Comparison of ENCODE assay signal across 14 cellular contexts in the genomic region with DNA sequence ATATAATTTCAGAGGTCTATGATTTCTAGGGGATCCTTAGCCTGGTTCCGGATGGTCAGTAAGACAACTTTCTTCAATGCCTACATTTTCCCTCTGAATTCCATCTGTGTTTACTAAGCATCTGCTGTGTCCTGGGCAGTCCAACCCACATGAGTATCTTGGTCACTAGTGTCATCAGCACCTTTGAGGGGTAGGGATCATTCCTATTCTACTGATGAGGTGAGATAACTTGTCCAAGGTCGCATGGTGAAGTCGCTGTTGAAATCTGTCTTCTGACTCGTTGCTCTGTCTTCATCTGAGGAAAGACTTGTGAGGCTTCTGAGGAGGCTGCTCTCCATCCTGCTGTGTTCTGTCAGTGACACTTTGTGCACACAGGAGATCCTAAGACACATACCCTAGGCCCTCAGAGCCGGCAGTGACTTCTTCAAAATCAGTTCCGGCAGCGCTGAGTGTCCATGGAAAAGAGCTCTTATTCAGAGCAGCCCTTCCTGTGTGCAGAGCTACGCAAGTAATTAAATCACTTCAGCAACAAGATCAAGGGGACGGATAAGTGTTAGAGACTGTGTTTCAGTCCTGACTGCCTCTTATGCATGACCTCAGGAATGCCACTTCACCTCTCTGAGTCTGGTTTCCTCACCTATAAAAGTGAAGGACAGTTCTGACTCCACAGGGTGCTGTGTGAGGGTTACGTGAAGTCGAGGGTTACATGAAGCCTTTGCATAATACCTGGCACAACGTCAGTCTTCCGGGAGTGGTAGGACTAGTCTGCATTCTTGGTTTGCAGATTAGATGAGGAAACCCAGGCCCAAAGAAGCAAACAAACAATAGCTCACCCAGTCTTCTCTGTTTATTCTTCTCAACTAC. TPM values are rescaled to one million over a fixed set of nuclear protein-coding genes. Genes with fewer than 3 reads are reported as not detected.
DNase-seq lines count a peak whose midpoint lies in the region; ATAC-seq and TF ChIP-seq lines count a peak whose summit lies in the region.
"Had no signal": no experiment of that assay in that cellular context is flagged by ENCODE, and none has a peak within 500 bp of the region (broad histone marks: within the 10 kb centered on the region; RNA-seq: fewer than 3 reads in every experiment).

No MANE protein-coding gene starts in this region.

- intact Hi-C loops in gastrocnemius medialis (cut with DNase I; ENCODE audit: low total_unique reads), result loop anchor here (5.0 kb wide), 2 partner anchors 46 to 61 kb away; a partner anchor contains a TSS

- no peaks in the 10 kb centered on the region for H3K9me2 ChIP-seq in hepatocyte (replicated peaks; ENCODE audit: insufficient read depth)

- peak in 1 of 2 donors; percentile 50 for ATAC-seq in gastrocnemius medialis

- H3K4me1 Mint-ChIP-seq in chondrocyte (ENCODE audit: low read depth), result peaks cover 42% of the 10 kb centered on the region

- peak overlapping the region; percentile 90 for H3K27ac ChIP-seq in VCaP
- peak overlapping the region; percentile 52 for H3K27ac ChIP-seq in hepatocyte
- peak overlapping the region in 3 of 4 donors; percentile 5 to 51 (median 44) for H3K27ac ChIP-seq in gastrocnemius medialis
- H3K27ac ChIP-seq: coronary artery had no signal

- WGBS in hepatocyte (ENCODE audit: low lambda C conversion rate, missing lambda C conversion rate), result 65% methylated on average over 13 of the region's 13 CpGs

- TF ChIP-seq CTCF in VCaP (conservative IDR thresholded peaks at IDR 0.05) (no peak), hepatocyte (IDR thresholded peaks at IDR 0.05; ENCODE audit: poor library complexity) (no peak), gastrocnemius medialis (IDR thresholded peaks at IDR 0.05 in 4 of 5, conservative IDR thresholded peaks at IDR 0.05 in 1 of 5) (no peak), chondrocyte (IDR thresholded peaks at IDR 0.05) (no peak)

- no peak overlapping the region for H2AFZ ChIP-seq in hepatocyte

- H3K27me3 ChIP-seq in hepatocyte (no peaks in the 10 kb centered on the region), gastrocnemius medialis (no peaks in the 10 kb centered on the region)
- H3K27me3 ChIP-seq: Peyer's patch had no signal

- TF ChIP-seq POLR2A in gastrocnemius medialis (IDR thresholded peaks at IDR 0.05), result no peak

- H3K4me2 ChIP-seq in hepatocyte, result no peak overlapping the region

- no peak overlapping the region for H3K4me3 Mint-ChIP-seq in chondrocyte (ENCODE audit: unreplicated experiment)

- H3K9me3 Mint-ChIP-seq in chondrocyte (ENCODE audit: low read depth), result no peaks in the 10 kb centered on the region

- peaks cover 14% of the 10 kb centered on the region for H3K4me1 ChIP-seq in hepatocyte (ENCODE audit: insufficient read depth)
- H3K4me1 ChIP-seq in gastrocnemius medialis, result peaks cover 38 to 61% of the 10 kb centered on the region in 2 donors

- H3K27me3 Mint-ChIP-seq in chondrocyte (ENCODE audit: low read depth), result no peaks in the 10 kb centered on the region

- H3K9me3 ChIP-seq in hepatocyte (ENCODE audit: low read depth) (no peaks in the 10 kb centered on the region), gastrocnemius medialis (no peaks in the 10 kb centered on the region)
- H3K9me3 ChIP-seq: Peyer's patch had no signal

- H3K27ac Mint-ChIP-seq in chondrocyte (ENCODE audit: unreplicated experiment), result no peak overlapping the region

- in situ Hi-C loops in gastrocnemius medialis (cut with MboI; ENCODE audit: low sequenced_read_pairs in 4 of 4), result loop anchor here in 1 of 4 donors (10.0 kb wide), 1 partner anchor 73 kb away; no protein-coding TSS in a partner anchor

- no peaks in the 10 kb centered on the region for H3K79me2 ChIP-seq in hepatocyte

- H4K20me1 ChIP-seq in hepatocyte (ENCODE audit: insufficient read depth, poor library complexity, severe bottlenecking), result no peaks in the 10 kb centered on the region

- no peak overlapping the region for H3K4me3 ChIP-seq in hepatocyte
- no peak overlapping the region for H3K4me3 ChIP-seq in gastrocnemius medialis
- H3K4me3 ChIP-seq: coronary artery, Peyer's patch had no signal

- no peaks in the 10 kb centered on the region for H3K36me3 ChIP-seq in hepatocyte (replicated peaks; ENCODE audit: insufficient read depth, low read depth)
- peaks cover 0 to 40% of the 10 kb centered on the region in 2 donors for H3K36me3 ChIP-seq in gastrocnemius medialis

- peak; percentile 47 for DNase-seq in NCI-H187 treated with DMSO at 0.1 percent for 48 hours (lab: John Stamatoyannopoulos, UW)
- DNase-seq in hepatocyte (ENCODE audit: low spot score), result peak; percentile 44
- DNase-seq in gastrocnemius medialis, result peak in 1 of 2 donors; percentile 43
- DNase-seq in HCEC 1CT, result no peak
- DNase-seq in NCI-H524 (lab: John Stamatoyannopoulos, UW), result no peak
- DNase-seq in chondrocyte (ENCODE audit: low spot score), result no peak
- DNase-seq: activated effector memory CD4-positive, alpha-beta T cell treated with anti-CD3 and anti-CD28 coated beads, Interleukin-2, amount 50 U/mL, for 16 hours; DND-41; glutamatergic neuron; mesendoderm; NCI-H1417 treated with DMSO at 0.1 percent for 48 hours; Peyer's patch had no signal

- H3K36me3 Mint-ChIP-seq in chondrocyte (ENCODE audit: low read depth), result peaks cover 18% of the 10 kb centered on the region

RNA-seq across cellular contexts. Expression of a gene that starts 28.4 kb away (rescaled TPM):
- total RNA-seq in hepatocyte (120 and 133 TPM in 2 replicates), gastrocnemius medialis (100 to 1,000 TPM; 125 to 261 (median 152) TPM), chondrocyte (86.1 to 98.9 TPM (median 94.9 TPM) in 3 replicates)
- polyA plus RNA-seq in hepatocyte, result 147 TPM in 2 replicates

RNA-seq across cellular contexts. Expression of a gene that starts 43.7 kb away (rescaled TPM):
- total RNA-seq in hepatocyte, result 16.1 and 21.3 TPM in 2 replicates
- polyA plus RNA-seq in hepatocyte, result 11.5 and 15.5 TPM in 2 replicates
- 10 to 100 TPM; 22.7 to 34.4 (median 28.6) TPM for total RNA-seq in gastrocnemius medialis
- 15.5 to 17.6 TPM (median 17.4 TPM) in 3 replicates for total RNA-seq in chondrocyte

Comparison
In these comparisons a context has a peak if more than half of its experiments do, and no peak if none do; other contexts are left out.
1. DNase-seq: peak in NCI-H187 treated with DMSO at 0.1 percent for 48 hours (single experiment) and hepatocyte (single experiment); none in HCEC 1CT (single experiment), NCI-H524 (0 of 2) and chondrocyte (single experiment).
2. Peak in every context shown above with its lines, with median percentiles within 50 percentile points of each other: H3K27ac ChIP-seq.